1 cellular context compared by ENCODE assay signal in genomic region chr6:157059781-157060180, GRCh38.
TF ChIP-seq lines count a peak whose summit lies in the region.

No MANE protein-coding gene starts in this region.

TF ChIP-seq in H1, 55 proteins besides CTCF, POLR2A, EP300 and RAD21 (continued from another document):
- no peak for TF ChIP-seq CHD7 (IDR thresholded peaks at IDR 0.05; ENCODE audit: insufficient replicate concordance, low read length)
TF ChIP-seq in H1: peak in this region for 1.
